In the genomic region with DNA sequence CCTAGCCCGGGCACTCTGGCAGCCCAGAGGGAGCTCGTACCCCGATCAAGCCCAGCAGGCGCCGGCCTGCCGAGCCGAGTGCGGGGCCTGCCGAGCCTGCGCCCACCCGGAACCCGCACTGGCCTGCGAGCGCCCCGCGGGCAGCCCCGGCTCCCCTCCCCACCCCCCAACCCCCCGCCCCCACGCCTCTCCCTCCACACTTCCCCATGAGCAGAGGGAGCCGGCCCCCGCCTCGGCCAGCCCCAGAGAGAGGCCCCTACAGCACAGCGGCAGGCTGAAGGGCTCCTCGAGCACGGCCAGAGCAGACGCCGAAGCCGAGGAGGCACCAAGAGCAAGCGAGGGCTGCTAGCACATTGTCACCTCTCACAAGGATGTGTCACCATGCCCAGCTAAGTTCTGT, we compare ENCODE assay signal across 21 cellular contexts.
"Had no signal": no experiment of that assay in that cellular context is flagged by ENCODE, and none has a peak within 500 bp of the region (broad histone marks: within the 10 kb centered on the region; RNA-seq: fewer than 3 reads in every experiment).

No MANE protein-coding gene starts in this region.

- H3K36me3 ChIP-seq: ascending aorta, breast epithelium, neutrophil, upper lobe of left lung had no signal

- H3K4me1 ChIP-seq: ascending aorta, breast epithelium, esophagus muscularis mucosa, upper lobe of left lung had no signal

- H3K27ac Mint-ChIP-seq: activated CD8-positive, alpha-beta memory T cell treated with anti-CD3 and anti-CD28 coated beads, Interleukin-2, amount 10 ng/mL, durations not matched to agents 7 days and 5 days; activated naive CD4-positive, alpha-beta T cell treated with anti-CD3 and anti-CD28 coated beads for 36 hours; activated naive CD8-positive, alpha-beta T cell treated with anti-CD3 and anti-CD28 coated beads, Interleukin-2, amount 50 U/mL, for 24 hours; activated T-helper 2 cell treated with anti-CD3 and anti-CD28 coated beads, Interferon-gamma antibody, Interleukin-2, Interleukin-4, amounts not matched to agents 10 μg/mL and 5 μg/mL and 100 μg/mL, durations not matched to agents 14 hours and 24 hours and 36 hours had no signal

- H3K27me3 Mint-ChIP-seq: activated CD8-positive, alpha-beta memory T cell treated with anti-CD3 and anti-CD28 coated beads, Interleukin-2, amount 10 ng/mL, durations not matched to agents 7 days and 5 days; activated naive CD8-positive, alpha-beta T cell treated with anti-CD3 and anti-CD28 coated beads, Interleukin-2, amount 50 U/mL, for 24 hours; naive B cell had no signal

- H3K9me3 ChIP-seq: ascending aorta, breast epithelium, esophagus muscularis mucosa, neutrophil, upper lobe of left lung had no signal

- H3K4me3 ChIP-seq: ascending aorta, breast epithelium, dorsolateral prefrontal cortex, esophagus muscularis mucosa, lung, upper lobe of left lung had no signal

- H3K36me3 Mint-ChIP-seq: naive B cell had no signal

- H3K4me1 Mint-ChIP-seq: activated CD8-positive, alpha-beta memory T cell treated with anti-CD3 and anti-CD28 coated beads, Interleukin-2, amount 10 ng/mL, durations not matched to agents 7 days and 5 days; activated naive CD8-positive, alpha-beta T cell treated with anti-CD3 and anti-CD28 coated beads, Interleukin-2, amount 50 U/mL, for 24 hours had no signal

- H3K27ac ChIP-seq: ascending aorta, breast epithelium, esophagus muscularis mucosa, neutrophil, upper lobe of left lung, VCaP had no signal

- H3K4me3 Mint-ChIP-seq: activated CD8-positive, alpha-beta memory T cell treated with anti-CD3 and anti-CD28 coated beads, Interleukin-2, amount 10 ng/mL, durations not matched to agents 7 days and 5 days; activated naive CD4-positive, alpha-beta T cell treated with anti-CD3 and anti-CD28 coated beads for 36 hours; activated naive CD8-positive, alpha-beta T cell treated with anti-CD3 and anti-CD28 coated beads, Interleukin-2, amount 50 U/mL, for 24 hours; naive B cell had no signal

- ATAC-seq: activated CD8-positive, alpha-beta memory T cell treated with anti-CD3 and anti-CD28 coated beads, Interleukin-2, amount 10 ng/mL, durations not matched to agents 7 days and 5 days; activated naive CD8-positive, alpha-beta T cell treated with anti-CD3 and anti-CD28 coated beads, Interleukin-2, amount 50 U/mL, for 24 hours; left cardiac atrium; SK-N-SH treated with all-trans-retinoic acid at 6 μM for 48 hours; stimulated activated naive CD8-positive, alpha-beta T cell treated with anti-CD3 and anti-CD28 coated beads, Interleukin-15, Interleukin-2, amounts not matched to agents 100 U/mL and 50 U/mL, for 24 hours had no signal

- H3K27me3 ChIP-seq: ascending aorta, breast epithelium, dorsolateral prefrontal cortex, esophagus muscularis mucosa, neutrophil, upper lobe of left lung had no signal

- DNase-seq: activated CD4-positive, alpha-beta T cell treated with anti-CD3 and anti-CD28 coated beads, Interleukin-2, amount 50 U/mL, for 48 hours; activated CD8-positive, alpha-beta memory T cell treated with anti-CD3 and anti-CD28 coated beads, Interleukin-2, amount 10 ng/mL, durations not matched to agents 7 days and 5 days; activated naive CD4-positive, alpha-beta T cell treated with anti-CD3 and anti-CD28 coated beads for 36 hours; activated naive CD8-positive, alpha-beta T cell treated with anti-CD3 and anti-CD28 coated beads, Interleukin-2, amount 50 U/mL, for 24 hours; activated T-cell treated with anti-CD3 and anti-CD28 coated beads, Interleukin-2, amount 50 U/mL, for 1 hour; hippocampal formation; left cardiac atrium; naive B cell; stimulated activated naive CD8-positive, alpha-beta T cell treated with anti-CD3 and anti-CD28 coated beads, Interleukin-15, Interleukin-2, amounts not matched to agents 100 U/mL and 50 U/mL, for 24 hours; T-helper 1 cell; T1000 had no signal

- H3K9me3 Mint-ChIP-seq: activated naive CD4-positive, alpha-beta T cell treated with anti-CD3 and anti-CD28 coated beads for 36 hours; activated naive CD8-positive, alpha-beta T cell treated with anti-CD3 and anti-CD28 coated beads, Interleukin-2, amount 50 U/mL, for 24 hours; activated T-helper 2 cell treated with anti-CD3 and anti-CD28 coated beads, Interferon-gamma antibody, Interleukin-2, Interleukin-4, amounts not matched to agents 10 μg/mL and 5 μg/mL and 100 μg/mL, durations not matched to agents 14 hours and 24 hours and 36 hours; naive B cell had no signal
